In genomic region chr2:57504787-57505186, GRCh38 we compare ENCODE assay signal across 6 cellular contexts.
"Had no signal": no experiment of that assay in that cellular context is flagged by ENCODE, and none has a peak within 500 bp of the region (broad histone marks: within the 10 kb centered on the region; RNA-seq: fewer than 3 reads in every experiment).

No MANE protein-coding gene starts in this region.

- FAIRE-seq: G401.6, GM12891, GM12892, GM18507, GM19239 had no signal

- DNase-seq: GF-D8 had no signal
